8 cellular contexts compared by ENCODE assay signal in the genomic region with DNA sequence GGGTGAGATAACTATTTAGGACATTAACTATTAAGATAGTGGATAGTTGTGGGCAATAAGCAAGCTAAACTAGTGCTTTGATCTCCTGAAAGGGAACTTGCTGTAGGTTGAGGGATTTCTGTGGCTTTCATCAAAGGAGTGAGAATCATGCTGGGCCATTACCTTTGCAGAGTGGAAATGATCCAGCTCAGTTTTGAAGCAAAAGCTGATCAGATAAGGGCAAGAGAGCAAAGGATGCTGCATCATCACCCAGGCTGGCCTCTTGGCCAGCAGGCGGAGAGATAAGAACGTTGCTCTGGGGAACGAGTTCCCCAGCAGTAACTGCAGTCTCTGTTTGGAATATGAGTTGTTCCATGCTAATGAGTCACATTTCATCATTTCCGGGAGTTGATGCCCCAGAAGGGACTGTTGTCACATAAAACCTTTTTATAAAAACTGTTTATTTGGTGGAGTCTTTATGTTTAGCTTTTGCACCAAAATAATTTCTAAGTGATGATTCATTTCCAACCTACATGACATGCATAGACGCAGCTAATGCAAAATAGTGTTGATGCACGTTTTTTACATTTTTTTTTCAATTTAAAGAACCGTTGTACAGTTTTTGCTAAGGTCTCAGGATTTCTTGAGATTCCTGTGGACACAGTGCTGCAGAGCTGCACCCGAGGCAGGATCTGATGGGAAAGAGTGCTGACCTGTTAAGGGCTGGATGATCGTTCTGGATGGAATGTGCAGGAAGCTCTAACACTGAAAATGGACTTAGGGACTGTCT.
DNase-seq lines count a peak whose midpoint lies in the region; ATAC-seq and TF ChIP-seq lines count a peak whose summit lies in the region.

No MANE protein-coding gene starts in this region.

- H3K4me1 ChIP-seq in RWPE2 (ENCODE audit: insufficient read depth, poor library complexity, severe bottlenecking) (peaks cover 15% of the 10 kb centered on the region), spleen (no peaks in the 10 kb centered on the region)

- H3K27ac ChIP-seq in RWPE2 (ENCODE audit: poor library complexity, severe bottlenecking) (peak overlapping the region; percentile 80), spleen (no peak overlapping the region)

- H3K9me3 ChIP-seq in RWPE2 (ENCODE audit: severe bottlenecking) (no peaks in the 10 kb centered on the region), spleen (no peaks in the 10 kb centered on the region)

- TF ChIP-seq POLR2A in spleen (IDR thresholded peaks at IDR 0.05): no peak

- intact Hi-C loops in sciatic nerve (cut with DNase I) (no loop called here), spleen (cut with DNase I; ENCODE audit: low total_unique reads) (no loop called here)

- DNase-seq in GM12865 (ENCODE audit: low read depth) (peak; percentile 22), RWPE2 (ENCODE audit: low spot score) (no peak), dermis blood vessel endothelial cell (peak; percentile 94), sciatic nerve (ENCODE audit: low spot score) (no peak), spleen (no peak)
- DNase-seq in effector CD4-positive, alpha-beta T cell: no peak

- no peaks in the 10 kb centered on the region for H3K27me3 ChIP-seq in RWPE2 (ENCODE audit: insufficient read depth, poor library complexity, severe bottlenecking)
- no peaks in the 10 kb centered on the region for H3K27me3 ChIP-seq in spleen (replicated peaks in 1 of 7)

- no peak for TF ChIP-seq CTCF in GM12865 (IDR thresholded peaks at IDR 0.05; ENCODE audit: insufficient read depth, low read depth, low read length, missing control alignments)
- peak; percentile 81 for TF ChIP-seq CTCF in RWPE2 (IDR thresholded peaks at IDR 0.05; ENCODE audit: poor library complexity, severe bottlenecking)
- TF ChIP-seq CTCF in spleen (IDR thresholded peaks at IDR 0.05 in 8 of 11, conservative IDR thresholded peaks at IDR 0.05 in 3 of 11): no peak

- peak; percentile 91 for ATAC-seq in RWPE2 (ENCODE audit: low read depth)
- ATAC-seq in sciatic nerve: peak; percentile 53
- no peak for ATAC-seq in HG03460 (IDR thresholded peaks at IDR 0.05; ENCODE audit: unreplicated experiment)
- no peak for ATAC-seq in GM21423 (IDR thresholded peaks at IDR 0.05; ENCODE audit: unreplicated experiment)

- WGBS in spleen, 5 donors: 36 to 56% (median 52%) methylated on average over 9 of the region's 9 CpGs

- no peaks in the 10 kb centered on the region for H3K36me3 ChIP-seq in RWPE2 (ENCODE audit: low read depth)
- H3K36me3 ChIP-seq in spleen: no peaks in the 10 kb centered on the region

- H3K4me3 ChIP-seq in GM12865 (ENCODE audit: low read depth, low read length) (no peak overlapping the region), RWPE2 (ENCODE audit: severe bottlenecking) (no peak overlapping the region), spleen (no peak overlapping the region)

Comparison
In these comparisons a context has a peak if more than half of its experiments do, and no peak if none do; other contexts are left out.
1. DNase-seq: peak in GM12865 (single experiment) and dermis blood vessel endothelial cell (single experiment); none in RWPE2 (single experiment), sciatic nerve (single experiment), effector CD4-positive, alpha-beta T cell (single experiment) and spleen (single experiment).
2. ATAC-seq: peak in RWPE2 (single experiment) and sciatic nerve (single experiment); none in HG03460 (single experiment) and GM21423 (single experiment).